In genomic region chr2:42314892-42315468, GRCh38 we compare ENCODE assay signal across 13 cellular contexts. TPM values are rescaled to one million over a fixed set of nuclear protein-coding genes. Genes with fewer than 3 reads are reported as not detected.
DNase-seq lines count a peak whose midpoint lies in the region; ATAC-seq, FAIRE-seq and TF ChIP-seq lines count a peak whose summit lies in the region.
"Had no signal": no experiment of that assay in that cellular context is flagged by ENCODE, and none has a peak within 500 bp of the region (broad histone marks: within the 10 kb centered on the region; RNA-seq: fewer than 3 reads in every experiment).

No MANE protein-coding gene starts in this region.

- CTCF ChIA-PET in naive thymus-derived CD4-positive, alpha-beta T cell (lab: Charles Lee) = no interaction called here

- peaks cover 9% of the 10 kb centered on the region for H3K36me3 ChIP-seq in astrocyte (ENCODE audit: insufficient read depth, low read length)
- peaks cover 6 to 31% (median 6%) of the 10 kb centered on the region in 3 experiments for H3K36me3 ChIP-seq in naive thymus-derived CD4-positive, alpha-beta T cell (ENCODE audit: control insufficient read depth in 2 of 3, insufficient read depth in 3 of 3, low read length in 3 of 3)

- H3K9ac ChIP-seq in astrocyte (ENCODE audit: low read length) = peak overlapping the region; percentile 50

- DNase-seq in COLO829 (ENCODE audit: low spot score) (peak; percentile 54), M059J (ENCODE audit: low read depth) (peak; percentile 78), astrocyte (ENCODE audit: low read depth) (peak; percentile 93), DMS 273 (lab: John Stamatoyannopoulos, UW; ENCODE audit: unreplicated experiment) (no peak), HuH-7.5 (ENCODE audit: low spot score) (no peak), SW480 (ENCODE audit: low spot score) (no peak), GM13976 (ENCODE audit: low spot score) (no peak)
- DNase-seq in naive thymus-derived CD4-positive, alpha-beta T cell = no peak
- DNase-seq: NCI-H1417 treated with DMSO at 0.1 percent for 48 hours, T-helper 9 cell had no signal

- peaks cover 15% of the 10 kb centered on the region for H3K4me1 ChIP-seq in astrocyte (ENCODE audit: insufficient read depth, low read length)
- H3K4me1 ChIP-seq in naive thymus-derived CD4-positive, alpha-beta T cell (ENCODE audit: control insufficient read depth in 2 of 2, insufficient read depth in 2 of 2, low read length in 2 of 2) = peaks cover 0 to 3% of the 10 kb centered on the region in 2 donors

- H3K9me3 ChIP-seq in astrocyte (ENCODE audit: insufficient read depth, low read depth, low read length) = no peaks in the 10 kb centered on the region
- no peaks in the 10 kb centered on the region for H3K9me3 ChIP-seq in naive thymus-derived CD4-positive, alpha-beta T cell (ENCODE audit: control insufficient read depth in 2 of 3, low read length in 3 of 3)

- no peak overlapping the region for H2AFZ ChIP-seq in astrocyte (ENCODE audit: low read depth, low read length)

- peaks cover 11% of the 10 kb centered on the region for H3K4me1 Mint-ChIP-seq in astrocyte (ENCODE audit: low read depth, unreplicated experiment)
- peaks cover 7 to 37% (median 26%) of the 10 kb centered on the region in 7 donors for H3K4me1 Mint-ChIP-seq in naive thymus-derived CD4-positive, alpha-beta T cell

- ATAC-seq in naive thymus-derived CD4-positive, alpha-beta T cell = no peak

- POLR2A ChIA-PET in naive thymus-derived CD4-positive, alpha-beta T cell (lab: Charles Lee) = no interaction called here

- H3K36me3 Mint-ChIP-seq in astrocyte (ENCODE audit: low read depth, unreplicated experiment) = peaks cover 8% of the 10 kb centered on the region
- peaks cover 5 to 41% (median 27%) of the 10 kb centered on the region in 5 donors for H3K36me3 Mint-ChIP-seq in naive thymus-derived CD4-positive, alpha-beta T cell

- H4K20me1 ChIP-seq in astrocyte (ENCODE audit: insufficient read depth, low read length) = no peaks in the 10 kb centered on the region

- no peaks in the 10 kb centered on the region for H3K9me3 Mint-ChIP-seq in astrocyte (ENCODE audit: unreplicated experiment)
- no peaks in the 10 kb centered on the region for H3K9me3 Mint-ChIP-seq in naive thymus-derived CD4-positive, alpha-beta T cell
- H3K9me3 Mint-ChIP-seq: brain had no signal

- TF ChIP-seq CTCF in astrocyte (IDR thresholded peaks at IDR 0.05; ENCODE audit: insufficient read depth, low read depth, low read length) (no peak), GM13976 (IDR thresholded peaks at IDR 0.05; ENCODE audit: borderline replicate concordance, control extremely low read depth, extremely low read depth, insufficient read depth, missing control alignments) (no peak)

- no peaks in the 10 kb centered on the region for H3K27me3 ChIP-seq in astrocyte (ENCODE audit: insufficient read depth, low read length)
- H3K27me3 ChIP-seq in naive thymus-derived CD4-positive, alpha-beta T cell (ENCODE audit: control insufficient read depth in 2 of 2, insufficient read depth in 2 of 2, low read length in 2 of 2) = no peaks in the 10 kb centered on the region

- peak overlapping the region; percentile 46 for H3K4me2 ChIP-seq in astrocyte (ENCODE audit: low read length)

- no peak overlapping the region for H3K4me3 ChIP-seq in astrocyte (ENCODE audit: insufficient read depth, low read depth, low read length)
- no peak overlapping the region for H3K4me3 ChIP-seq in naive thymus-derived CD4-positive, alpha-beta T cell (ENCODE audit: low read length)
- H3K4me3 ChIP-seq: skin epidermis had no signal

- H3K79me2 ChIP-seq in astrocyte (ENCODE audit: insufficient read depth, low read length) = no peaks in the 10 kb centered on the region

- no peaks in the 10 kb centered on the region for H3K27me3 Mint-ChIP-seq in astrocyte (ENCODE audit: low read depth, unreplicated experiment)
- no peaks in the 10 kb centered on the region for H3K27me3 Mint-ChIP-seq in naive thymus-derived CD4-positive, alpha-beta T cell
- H3K27me3 Mint-ChIP-seq: brain had no signal

- intact Hi-C loops in naive thymus-derived CD4-positive, alpha-beta T cell (cut with micrococcal nuclease) = loop anchor here in 1 of 2 donors (5.0 kb wide), 1 partner anchor 213 kb away; no protein-coding TSS in a partner anchor

- peak overlapping the region; percentile 73 for H3K27ac Mint-ChIP-seq in astrocyte (ENCODE audit: unreplicated experiment)
- peak overlapping the region in 8 of 9 donors; percentile 9 to 81 (median 70) for H3K27ac Mint-ChIP-seq in naive thymus-derived CD4-positive, alpha-beta T cell
- H3K27ac Mint-ChIP-seq: brain had no signal

- in situ Hi-C loops in GM13976 (cut with MboI; ENCODE audit: low sequenced_read_pairs, unreplicated experiment) = no loop called here

- H3K4me3 Mint-ChIP-seq in astrocyte (ENCODE audit: unreplicated experiment) = peak overlapping the region; percentile 7
- H3K4me3 Mint-ChIP-seq in naive thymus-derived CD4-positive, alpha-beta T cell = no peak overlapping the region
- H3K4me3 Mint-ChIP-seq: brain had no signal

- peak; percentile 96 for FAIRE-seq in astrocyte (lab: Jason Lieb, UNC)
- FAIRE-seq: GM12892 had no signal

- H3K27ac ChIP-seq in astrocyte (ENCODE audit: low read depth, low read length) = peak overlapping the region; percentile 75
- H3K27ac ChIP-seq in naive thymus-derived CD4-positive, alpha-beta T cell (ENCODE audit: low read depth, low read length) = no peak overlapping the region
- H3K27ac ChIP-seq: skin epidermis had no signal

RNA-seq across cellular contexts. Expression of gene COX7A2L, which starts 46.0 kb away (rescaled TPM):
- total RNA-seq in M059J (2014; rRNA removed; shearing (Covaris generic)) = 178 and 254 TPM in 2 replicates
- 125 and 126 TPM in 2 replicates for total RNA-seq in astrocyte
- total RNA-seq in naive thymus-derived CD4-positive, alpha-beta T cell = 10 to 100 TPM; 57.3 to 87.7 (median 81.5) TPM
- 100 to 1,000 TPM; 137 to 204 TPM for polyA plus RNA-seq in naive thymus-derived CD4-positive, alpha-beta T cell

Comparison
In these comparisons a context has a peak if more than half of its experiments do, and no peak if none do; other contexts are left out.
1. DNase-seq: peak in COLO829 (single experiment), M059J (single experiment) and astrocyte (single experiment); none in naive thymus-derived CD4-positive, alpha-beta T cell (0 of 9), DMS 273 (single experiment), HuH-7.5 (single experiment), SW480 (single experiment) and GM13976 (single experiment).